In the genomic region with DNA sequence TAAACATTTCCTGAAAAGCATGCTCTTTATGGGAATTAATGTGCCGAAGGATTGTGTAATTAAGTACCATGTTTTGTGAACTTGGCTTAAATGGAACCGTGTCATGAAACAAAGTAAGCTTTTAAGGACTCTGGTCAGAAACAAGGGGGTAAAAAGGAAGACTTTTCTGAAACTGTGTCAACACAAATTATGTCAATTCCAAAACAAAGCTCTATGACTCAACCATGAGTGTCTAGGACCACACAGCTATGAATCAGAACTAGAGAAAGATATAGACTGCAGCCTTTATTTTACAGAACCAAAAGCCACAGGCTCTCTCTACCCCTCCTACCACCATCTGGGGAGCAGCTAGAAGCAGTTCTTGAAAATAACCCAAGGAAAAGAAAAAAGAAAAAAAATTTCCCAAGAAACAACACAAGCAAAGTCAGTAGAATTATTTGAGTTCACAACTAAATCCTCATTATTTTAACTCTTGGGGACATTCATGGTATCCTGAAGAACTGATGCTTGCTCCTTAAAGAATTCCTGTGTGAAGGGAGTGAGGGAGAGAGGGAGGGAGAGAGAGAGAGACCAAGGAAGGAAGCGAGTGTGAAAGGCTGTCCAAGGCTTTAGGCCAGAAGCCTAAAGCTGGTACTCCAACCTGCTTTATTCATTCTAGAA, we compare ENCODE assay signal across 8 cellular contexts.
DNase-seq lines count a peak whose midpoint lies in the region; ATAC-seq and TF ChIP-seq lines count a peak whose summit lies in the region.

No MANE protein-coding gene starts in this region.

- H3K36me3 Mint-ChIP-seq in mesothelial cell of epicardium (peaks cover 35% of the 10 kb centered on the region), type B pancreatic cell (peaks cover 32% of the 10 kb centered on the region)

- TF ChIP-seq CTCF in mesothelial cell of epicardium (IDR thresholded peaks at IDR 0.05; ENCODE audit: unreplicated experiment) (no peak), type B pancreatic cell (conservative IDR thresholded peaks at IDR 0.05) (no peak)

- H3K27ac Mint-ChIP-seq in mesothelial cell of epicardium (peak overlapping the region; percentile 76), type B pancreatic cell (peak overlapping the region; percentile 46)

- H3K9me3 Mint-ChIP-seq in mesothelial cell of epicardium (no peaks in the 10 kb centered on the region), type B pancreatic cell (no peaks in the 10 kb centered on the region)

- DNase-seq in activated CD8-positive, alpha-beta memory T cell treated with anti-CD3 and anti-CD28 coated beads, Interleukin-2, amount 50 U/mL, for 24 hours (ENCODE audit: extremely low read depth), result peak; percentile 4
- no peak for DNase-seq in activated CD8-positive, alpha-beta memory T cell treated with anti-CD3 and anti-CD28 coated beads for 24 hours
- DNase-seq in SIG-M5 treated with dmso at 0.1 percent for 504 hours (lab: John Stamatoyannopoulos, UW; ENCODE audit: unreplicated experiment), result peak; percentile 91
- DNase-seq in dedifferentiated amniotic fluid mesenchymal stem cell (ENCODE audit: extremely low spot score), result peak; percentile 85
- no peak for DNase-seq in mesothelial cell of epicardium (ENCODE audit: low spot score in 2 of 2, unreplicated experiment in 2 of 2)
- no peak for DNase-seq in type B pancreatic cell (ENCODE audit: extremely low spot score, unreplicated experiment)
- DNase-seq in middle frontal gyrus (ENCODE audit: extremely low spot score, low spot score), result no peak

- H3K4me1 Mint-ChIP-seq in mesothelial cell of epicardium, result peaks cover 19% of the 10 kb centered on the region
- H3K4me1 Mint-ChIP-seq in type B pancreatic cell (ENCODE audit: unreplicated experiment), result peaks cover 34% of the 10 kb centered on the region

- ATAC-seq in HG03025 (IDR thresholded peaks at IDR 0.05; ENCODE audit: low FRiP score, unreplicated experiment), result peak; percentile 73

- no peak overlapping the region for H3K4me3 Mint-ChIP-seq in mesothelial cell of epicardium
- peak overlapping the region; percentile 3 for H3K4me3 Mint-ChIP-seq in type B pancreatic cell

- H3K27me3 Mint-ChIP-seq in mesothelial cell of epicardium (ENCODE audit: low read depth) (no peaks in the 10 kb centered on the region), type B pancreatic cell (no peaks in the 10 kb centered on the region)

Comparison
In these comparisons a context has a peak if more than half of its experiments do, and no peak if none do; other contexts are left out.
1. DNase-seq: peak in activated CD8-positive, alpha-beta memory T cell treated with anti-CD3 and anti-CD28 coated beads, Interleukin-2, amount 50 U/mL, for 24 hours (single experiment), SIG-M5 treated with dmso at 0.1 percent for 504 hours (single experiment) and dedifferentiated amniotic fluid mesenchymal stem cell (single experiment); none in activated CD8-positive, alpha-beta memory T cell treated with anti-CD3 and anti-CD28 coated beads for 24 hours (single experiment), mesothelial cell of epicardium (0 of 2), type B pancreatic cell (single experiment) and middle frontal gyrus (single experiment).